In genomic region chr6:25628471-25629201, GRCh38 we compare ENCODE assay signal across 1 cellular context.
TF ChIP-seq lines count a peak whose summit lies in the region.

No MANE protein-coding gene starts in this region.

TF ChIP-seq in HepG2, 621 proteins besides CTCF, POLR2A, EP300 and RAD21 (continued from another document):
- TF ChIP-seq, protein P1, sequence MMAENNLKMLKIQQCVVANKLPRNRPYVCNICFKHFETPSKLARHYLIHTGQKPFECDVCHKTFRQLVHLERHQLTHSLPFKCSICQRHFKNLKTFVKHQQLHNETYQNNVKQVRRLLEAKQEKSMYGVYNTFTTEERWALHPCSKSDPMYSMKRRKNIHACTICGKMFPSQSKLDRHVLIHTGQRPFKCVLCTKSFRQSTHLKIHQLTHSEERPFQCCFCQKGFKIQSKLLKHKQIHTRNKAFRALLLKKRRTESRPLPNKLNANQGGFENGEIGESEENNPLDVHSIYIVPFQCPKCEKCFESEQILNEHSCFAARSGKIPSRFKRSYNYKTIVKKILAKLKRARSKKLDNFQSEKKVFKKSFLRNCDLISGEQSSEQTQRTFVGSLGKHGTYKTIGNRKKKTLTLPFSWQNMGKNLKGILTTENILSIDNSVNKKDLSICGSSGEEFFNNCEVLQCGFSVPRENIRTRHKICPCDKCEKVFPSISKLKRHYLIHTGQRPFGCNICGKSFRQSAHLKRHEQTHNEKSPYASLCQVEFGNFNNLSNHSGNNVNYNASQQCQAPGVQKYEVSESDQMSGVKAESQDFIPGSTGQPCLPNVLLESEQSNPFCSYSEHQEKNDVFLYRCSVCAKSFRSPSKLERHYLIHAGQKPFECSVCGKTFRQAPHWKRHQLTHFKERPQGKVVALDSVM (CRISPR knock-in tag; IDR thresholded peaks at IDR 0.05): no peak
- TF ChIP-seq HMGA1 (CRISPR knock-in tag; conservative IDR thresholded peaks at IDR 0.05): no peak
- no peak for TF ChIP-seq ZNF264 (CRISPR knock-in tag; IDR thresholded peaks at IDR 0.05)
- TF ChIP-seq TBX3 (IDR thresholded peaks at IDR 0.05; ENCODE audit: borderline replicate concordance): no peak
- no peak for TF ChIP-seq MTA3 (CRISPR knock-in tag; IDR thresholded peaks at IDR 0.05)
- TF ChIP-seq, protein P2, sequence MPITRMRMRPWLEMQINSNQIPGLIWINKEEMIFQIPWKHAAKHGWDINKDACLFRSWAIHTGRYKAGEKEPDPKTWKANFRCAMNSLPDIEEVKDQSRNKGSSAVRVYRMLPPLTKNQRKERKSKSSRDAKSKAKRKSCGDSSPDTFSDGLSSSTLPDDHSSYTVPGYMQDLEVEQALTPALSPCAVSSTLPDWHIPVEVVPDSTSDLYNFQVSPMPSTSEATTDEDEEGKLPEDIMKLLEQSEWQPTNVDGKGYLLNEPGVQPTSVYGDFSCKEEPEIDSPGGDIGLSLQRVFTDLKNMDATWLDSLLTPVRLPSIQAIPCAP (CRISPR knock-in tag; IDR thresholded peaks at IDR 0.05; ENCODE audit: low read depth): no peak
- no peak for TF ChIP-seq GATAD2A (CRISPR knock-in tag; IDR thresholded peaks at IDR 0.05)
- TF ChIP-seq TCF12 (IDR thresholded peaks at IDR 0.05): no peak
- 0 out of 2 replicates have a peak, but pooled peaks have one; percentile 3 for TF ChIP-seq TCF12 (CRISPR knock-in tag; IDR thresholded peaks at IDR 0.05)
